In genomic region chr12:6970096-6970527, GRCh38 we compare ENCODE assay signal across 6 cellular contexts. TPM values are rescaled to one million over a fixed set of nuclear protein-coding genes. Genes with fewer than 3 reads are reported as not detected.
DNase-seq lines count a peak whose midpoint lies in the region; ATAC-seq and TF ChIP-seq lines count a peak whose summit lies in the region.

No MANE protein-coding gene starts in this region.

- H3K27me3 Mint-ChIP-seq in natural killer cell (ENCODE audit: low read depth in 2 of 2): no peaks in the 10 kb centered on the region

- no peaks in the 10 kb centered on the region for H3K27me3 ChIP-seq in A673 (replicated peaks; ENCODE audit: insufficient read depth, low read depth, low read length, poor library complexity)

- peak overlapping the region; percentile 99 for H3K4me3 Mint-ChIP-seq in natural killer cell

- CTCF ChIA-PET in A673 (lab: Charles Lee): no interaction called here

- peak overlapping the region; percentile 92 for H3K27ac ChIP-seq in A673 (ENCODE audit: low read depth, low read length, poor library complexity, severe bottlenecking)

- peaks cover 6% of the 10 kb centered on the region for H3K36me3 Mint-ChIP-seq in natural killer cell

- H3K27ac Mint-ChIP-seq in natural killer cell: peak overlapping the region; percentile 94 to 99

- H3K9me3 ChIP-seq in A673 (ENCODE audit: low read depth, low read length, poor library complexity, severe bottlenecking): no peaks in the 10 kb centered on the region

- peaks cover 30% of the 10 kb centered on the region for H3K4me1 ChIP-seq in A673 (ENCODE audit: insufficient read depth, low read length, poor library complexity, severe bottlenecking)

- H3K4me1 Mint-ChIP-seq in natural killer cell: peaks cover 28% of the 10 kb centered on the region in 2 donors

- TF ChIP-seq CTCF in A673 (conservative IDR thresholded peaks at IDR 0.05; ENCODE audit: low read depth, low read length): no peak
- TF ChIP-seq CTCF in astrocyte of the cerebellum (IDR thresholded peaks at IDR 0.05; ENCODE audit: low read depth, low read length, missing control alignments): no peak
- TF ChIP-seq CTCF in natural killer cell (IDR thresholded peaks at IDR 0.05): no peak

- H3K9me3 Mint-ChIP-seq in natural killer cell: no peaks in the 10 kb centered on the region

- POLR2A ChIA-PET in A673 (lab: Charles Lee; ENCODE audit: low non-redundant PET): no interaction called here

- no peak for DNase-seq in A673 (ENCODE audit: low spot score)
- no peak for DNase-seq in astrocyte of the cerebellum (ENCODE audit: low read depth)
- no peak for DNase-seq in natural killer cell
- no peak for DNase-seq in AML-193 (lab: John Stamatoyannopoulos, UW)
- DNase-seq in Kasumi-1 (lab: John Stamatoyannopoulos, UW): no peak

- in situ Hi-C loops in astrocyte of the cerebellum (cut with HindIII; ENCODE audit: low sequenced_read_pairs): no loop called here

- intact Hi-C loops in A673 (cut with micrococcal nuclease; ENCODE audit: unreplicated experiment) (no loop called here), natural killer cell (cut with micrococcal nuclease) (loop anchor here (1.0 kb wide), 5 partner anchors 27 to 118 kb away; partner anchors contain the start of genes LPCAT3, RNU7-1, SPSB2 and USP5)

- H3K4me3 ChIP-seq in A673 (ENCODE audit: low read depth, low read length, poor library complexity, severe bottlenecking) (peak overlapping the region; percentile 72), astrocyte of the cerebellum (ENCODE audit: low read depth, low read length) (peak overlapping the region; percentile 79)

- ATAC-seq in HG02759 (IDR thresholded peaks at IDR 0.05; ENCODE audit: unreplicated experiment) (peak; percentile 34), natural killer cell (peak; percentile 6 to 34 (median 6))

- peaks cover 64% of the 10 kb centered on the region for H3K36me3 ChIP-seq in A673 (ENCODE audit: insufficient read depth, low read length, poor library complexity, severe bottlenecking)

- BruUV-seq in A673 (replicated peaks; lab: Mats Ljungman, UMichigan): TSS peak; percentile 38

RNA-seq across cellular contexts. Expression of gene PHB2, which starts 0.4 kb away (rescaled TPM):
- total RNA-seq in A673 (2021) (340 and 351 TPM in 2 replicates), natural killer cell (100 to 1,000 TPM; 123 to 133 (median 127) TPM)

RNA-seq across cellular contexts. Expression of gene EMG1, which starts 0.6 kb away (rescaled TPM):
- total RNA-seq in A673 (2021): 83.0 and 92.3 TPM in 2 replicates
- total RNA-seq in natural killer cell: 10 to 100 TPM; 22.1 to 30.4 (median 23.3) TPM

RNA-seq across cellular contexts. Expression of gene PTPN6, which starts 19.0 kb away (rescaled TPM):
- total RNA-seq in A673 (2021) (2.3 and 3.3 TPM in 2 replicates), natural killer cell (100 to 1,000 TPM; 279 to 357 (median 312) TPM)

RNA-seq across cellular contexts. Expression of gene C12orf57, which starts 26.3 kb away (rescaled TPM):
- total RNA-seq in A673 (2021) (226 and 260 TPM in 2 replicates), natural killer cell (100 to 1,000 TPM; 125 to 157 (median 126) TPM)

RNA-seq across cellular contexts. Expression of gene RNU7-1, which starts 26.5 kb away (rescaled TPM):
- total RNA-seq in A673 (2021) (not detected in 2 replicates), natural killer cell (not detected)

Comparison
In these comparisons a context has a peak if more than half of its experiments do, and no peak if none do; other contexts are left out.
1. RNA of gene PTPN6, which starts 19.0 kb away (total RNA-seq): 279 to 357 TPM in natural killer cell; 2.3 to 3.3 TPM in A673; every median in the first group is over 10 times any median in the second.